16 cellular contexts compared by ENCODE assay signal in the genomic region with DNA sequence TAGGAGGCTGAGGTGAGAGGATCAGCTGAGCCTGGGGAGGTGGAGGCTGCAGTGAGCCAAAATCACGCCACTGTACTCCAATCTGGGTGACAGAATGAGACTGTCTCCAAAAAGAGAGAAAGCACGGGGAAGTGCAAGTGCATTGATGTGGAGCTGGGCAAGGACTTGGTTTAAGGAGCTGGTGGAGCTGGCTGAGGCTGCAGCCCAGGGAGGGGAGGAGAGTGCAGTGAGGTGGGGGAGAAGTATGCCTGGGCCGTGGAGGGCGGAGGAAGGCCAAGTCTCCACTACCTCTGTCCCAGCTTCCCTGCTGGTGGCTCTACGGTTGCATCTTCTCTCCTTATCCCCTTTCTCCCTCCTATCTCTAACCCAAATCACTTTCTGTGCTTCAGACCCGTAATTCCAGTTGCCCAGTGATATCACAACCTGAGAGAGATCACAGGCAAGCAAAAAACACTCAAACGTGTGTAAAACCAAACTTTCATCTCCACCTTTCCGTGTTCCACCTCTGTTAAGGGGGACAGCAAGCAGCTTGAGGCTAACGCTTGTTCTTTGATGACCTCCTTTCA. TPM values are rescaled to one million over a fixed set of nuclear protein-coding genes. Genes with fewer than 3 reads are reported as not detected.
A peak's percentile ranks its signal among the peaks of the same experiment; 100 is the strongest.
DNase-seq lines count a peak whose midpoint lies in the region; ATAC-seq and TF ChIP-seq lines count a peak whose summit lies in the region.
"Had no signal": no experiment of that assay in that cellular context is flagged by ENCODE, and none has a peak within 500 bp of the region (broad histone marks: within the 10 kb centered on the region; RNA-seq: fewer than 3 reads in every experiment).

No MANE protein-coding gene starts in this region.

- H3K4me1 ChIP-seq in CD8-positive, alpha-beta memory T cell (ENCODE audit: insufficient read depth, low read length): no peaks in the 10 kb centered on the region
- peaks cover 24% of the 10 kb centered on the region for H3K4me1 ChIP-seq in testis
- no peaks in the 10 kb centered on the region for H3K4me1 ChIP-seq in HAP-1
- peaks cover 17% of the 10 kb centered on the region for H3K4me1 ChIP-seq in MM.1S (ENCODE audit: low read length)

- H3K4me1 Mint-ChIP-seq in CD14-positive monocyte (peaks cover 29% of the 10 kb centered on the region), memory B cell (peaks cover 23% of the 10 kb centered on the region)
- H3K4me1 Mint-ChIP-seq in CD8-positive, alpha-beta memory T cell: peaks cover 3 to 6% (median 5%) of the 10 kb centered on the region in 3 donors
- peaks cover 2% of the 10 kb centered on the region for H3K4me1 Mint-ChIP-seq in activated naive CD8-positive, alpha-beta T cell treated with anti-CD3 and anti-CD28 coated beads, Interleukin-2, amount 10 ng/mL, durations not matched to agents 7 days and 5 days
- H3K4me1 Mint-ChIP-seq: neural crest cell had no signal

- H3K27ac Mint-ChIP-seq in CD14-positive monocyte (peak overlapping the region in 6 of 7 donors; percentile 10 to 77 (median 34)), memory B cell (peak overlapping the region; percentile 57)
- H3K27ac Mint-ChIP-seq in CD8-positive, alpha-beta memory T cell: peak overlapping the region in 5 of 8 donors; percentile 3 to 78 (median 18)
- peak overlapping the region; percentile 13 for H3K27ac Mint-ChIP-seq in activated naive CD8-positive, alpha-beta T cell treated with anti-CD3 and anti-CD28 coated beads, Interleukin-2, amount 10 ng/mL, durations not matched to agents 7 days and 5 days

- peaks cover 31% of the 10 kb centered on the region for H3F3A ChIP-seq in MM.1S (ENCODE audit: insufficient read depth, low read length)

- DNase-seq in CD14-positive monocyte (ENCODE audit: low spot score) (no peak), memory B cell (ENCODE audit: low spot score in 2 of 2) (no peak), testis (no peak), HAP-1 (ENCODE audit: low spot score in 2 of 2) (no peak), MM.1S (no peak)
- no peak for DNase-seq in CD8-positive, alpha-beta memory T cell
- DNase-seq in activated naive CD8-positive, alpha-beta T cell treated with anti-CD3 and anti-CD28 coated beads, Interleukin-2, amount 10 ng/mL, durations not matched to agents 7 days and 5 days: no peak
- DNase-seq: amniotic stem cell, DMS79, heart right ventricle, KBM-7, NCI-H2171 treated with DMSO at 0.1 percent for 48 hours, NCI-H69 had no signal

- H3K36me3 Mint-ChIP-seq in CD14-positive monocyte: peaks cover 69 to 90% of the 10 kb centered on the region in 2 donors
- H3K36me3 Mint-ChIP-seq in CD8-positive, alpha-beta memory T cell: peaks cover 0 to 81% (median 10%) of the 10 kb centered on the region in 3 donors
- peaks cover 14% of the 10 kb centered on the region for H3K36me3 Mint-ChIP-seq in activated naive CD8-positive, alpha-beta T cell treated with anti-CD3 and anti-CD28 coated beads, Interleukin-2, amount 10 ng/mL, durations not matched to agents 7 days and 5 days
- H3K36me3 Mint-ChIP-seq in memory B cell: peaks cover 38% of the 10 kb centered on the region

- H3K4me2 ChIP-seq in MM.1S (ENCODE audit: low read depth, low read length): no peak overlapping the region

- in situ Hi-C loops in HAP-1 (cut with MboI; ENCODE audit: low sequenced_read_pairs): no loop called here

- H3K9me2 ChIP-seq in MM.1S (replicated peaks; ENCODE audit: insufficient read depth, low read length): no peaks in the 10 kb centered on the region

- H3K4me3 ChIP-seq in CD8-positive, alpha-beta memory T cell (ENCODE audit: low read length): no peak overlapping the region
- H3K4me3 ChIP-seq in testis: no peak overlapping the region
- no peak overlapping the region for H3K4me3 ChIP-seq in HAP-1
- no peak overlapping the region for H3K4me3 ChIP-seq in MM.1S (ENCODE audit: low read length)
- H3K4me3 ChIP-seq: heart right ventricle, suprapubic skin had no signal

- H3K27me3 ChIP-seq in CD8-positive, alpha-beta memory T cell (ENCODE audit: insufficient read depth, low read length, poor library complexity, severe bottlenecking): no peaks in the 10 kb centered on the region
- no peaks in the 10 kb centered on the region for H3K27me3 ChIP-seq in testis
- H3K27me3 ChIP-seq in HAP-1 (ENCODE audit: low read depth): no peaks in the 10 kb centered on the region
- no peaks in the 10 kb centered on the region for H3K27me3 ChIP-seq in MM.1S (replicated peaks; ENCODE audit: insufficient read depth, low read length)
- H3K27me3 ChIP-seq: heart right ventricle, suprapubic skin had no signal

- H4K20me1 ChIP-seq in MM.1S (ENCODE audit: insufficient read depth, low read length): peaks cover 11% of the 10 kb centered on the region; the same call in 1 of the 2 replicates

- POLR2A ChIA-PET in CD8-positive, alpha-beta memory T cell (lab: Charles Lee): no interaction called here
- POLR2A ChIA-PET in activated naive CD8-positive, alpha-beta T cell treated with anti-CD3 and anti-CD28 coated beads, Interleukin-2, amount 10 ng/mL, durations not matched to agents 7 days and 5 days (lab: Charles Lee): interaction anchor here (0.6 kb wide), 1 partner anchor 32 kb away, joined by 5 read pairs; no protein-coding TSS in a partner anchor

- H3K27me3 Mint-ChIP-seq in CD14-positive monocyte (ENCODE audit: low read depth in 3 of 3) (peaks cover 0 to 1% (median 1%) of the 10 kb centered on the region in 3 donors), memory B cell (no peaks in the 10 kb centered on the region)
- H3K27me3 Mint-ChIP-seq in CD8-positive, alpha-beta memory T cell: no peaks in the 10 kb centered on the region
- H3K27me3 Mint-ChIP-seq in activated naive CD8-positive, alpha-beta T cell treated with anti-CD3 and anti-CD28 coated beads, Interleukin-2, amount 10 ng/mL, durations not matched to agents 7 days and 5 days: no peaks in the 10 kb centered on the region

- no peak overlapping the region for H3K9ac ChIP-seq in MM.1S (ENCODE audit: low read length)

- ATAC-seq in activated naive CD8-positive, alpha-beta T cell treated with anti-CD3 and anti-CD28 coated beads, Interleukin-2, amount 10 ng/mL, durations not matched to agents 7 days and 5 days (ENCODE audit: low read depth): no peak
- ATAC-seq in memory B cell (ENCODE audit: low read depth): no peak
- ATAC-seq: HCT116, heart right ventricle had no signal

- intact Hi-C loops in CD14-positive monocyte (cut with micrococcal nuclease) (no loop called here), testis (cut with DNase I; ENCODE audit: low total_unique reads) (no loop called here)

- no peak overlapping the region for H3K27ac ChIP-seq in CD8-positive, alpha-beta memory T cell (ENCODE audit: low read depth, low read length)
- no peak overlapping the region for H3K27ac ChIP-seq in testis
- H3K27ac ChIP-seq in MM.1S (ENCODE audit: low read length): no peak overlapping the region
- H3K27ac ChIP-seq: suprapubic skin had no signal

- H3K9me3 ChIP-seq in CD8-positive, alpha-beta memory T cell (ENCODE audit: low read length): no peaks in the 10 kb centered on the region
- H3K9me3 ChIP-seq in testis (no peaks in the 10 kb centered on the region), HAP-1 (no peaks in the 10 kb centered on the region), MM.1S (replicated peaks; ENCODE audit: insufficient read depth, low read length) (no peaks in the 10 kb centered on the region)
- H3K9me3 ChIP-seq: heart right ventricle, suprapubic skin had no signal

- TF ChIP-seq POLR2A in testis (IDR thresholded peaks at IDR 0.05): no peak

- peaks cover 25% of the 10 kb centered on the region for H3K36me3 ChIP-seq in CD8-positive, alpha-beta memory T cell (ENCODE audit: insufficient read depth, low read length)
- H3K36me3 ChIP-seq in testis (ENCODE audit: low read depth, missing control alignments) (no peaks in the 10 kb centered on the region), HAP-1 (replicated peaks) (peaks cover 79% of the 10 kb centered on the region), MM.1S (replicated peaks; ENCODE audit: insufficient read depth, low read length) (peaks cover 53% of the 10 kb centered on the region)

- WGBS in testis, 2 donors: 89% methylated on average over 9 of the region's 9 CpGs

- H3K79me2 ChIP-seq in MM.1S (ENCODE audit: low read length): peaks cover 72% of the 10 kb centered on the region

- H3K9me3 Mint-ChIP-seq in CD14-positive monocyte: no peaks in the 10 kb centered on the region
- no peaks in the 10 kb centered on the region for H3K9me3 Mint-ChIP-seq in CD8-positive, alpha-beta memory T cell
- H3K9me3 Mint-ChIP-seq in activated naive CD8-positive, alpha-beta T cell treated with anti-CD3 and anti-CD28 coated beads, Interleukin-2, amount 10 ng/mL, durations not matched to agents 7 days and 5 days: no peaks in the 10 kb centered on the region
- no peaks in the 10 kb centered on the region for H3K9me3 Mint-ChIP-seq in memory B cell
- H3K9me3 Mint-ChIP-seq: neural crest cell had no signal

- H3K4me3 Mint-ChIP-seq in CD14-positive monocyte: no peak overlapping the region
- no peak overlapping the region for H3K4me3 Mint-ChIP-seq in CD8-positive, alpha-beta memory T cell
- no peak overlapping the region for H3K4me3 Mint-ChIP-seq in activated naive CD8-positive, alpha-beta T cell treated with anti-CD3 and anti-CD28 coated beads, Interleukin-2, amount 10 ng/mL, durations not matched to agents 7 days and 5 days
- H3K4me3 Mint-ChIP-seq in memory B cell: no peak overlapping the region
- H3K4me3 Mint-ChIP-seq: neural crest cell had no signal

- H2AFZ ChIP-seq in MM.1S (ENCODE audit: low read length): no peak overlapping the region

- CTCF ChIA-PET in CD8-positive, alpha-beta memory T cell (lab: Charles Lee): interaction anchor here (1.1 kb wide), 1 partner anchor 15 kb away, joined by 4 read pairs; no protein-coding TSS in a partner anchor

- TF ChIP-seq CTCF in CD14-positive monocyte (IDR thresholded peaks at IDR 0.05) (no peak), testis (IDR thresholded peaks at IDR 0.05) (no peak), MM.1S (IDR thresholded peaks at IDR 0.05; ENCODE audit: low read length) (no peak)

RNA-seq across cellular contexts. Expression of gene TOR3A, which starts 11.1 kb away (rescaled TPM):
- polyA plus RNA-seq in CD14-positive monocyte: 10 to 100 TPM; 60.9 to 67.8 TPM
- total RNA-seq in CD8-positive, alpha-beta memory T cell: 10 to 100 TPM; 48.5 to 54.6 TPM
- polyA plus RNA-seq in CD8-positive, alpha-beta memory T cell: 43.8 TPM
- total RNA-seq in activated naive CD8-positive, alpha-beta T cell treated with anti-CD3 and anti-CD28 coated beads, Interleukin-2, amount 10 ng/mL, durations not matched to agents 7 days and 5 days: 10 to 100 TPM; 41.5 to 45.1 TPM
- 10 to 100 TPM; 16.3 to 17.6 TPM for total RNA-seq in testis
- polyA plus RNA-seq in testis (ENCODE audit: insufficient read depth, low read depth, low replicate concordance): 10.1 TPM
